Comparison of ENCODE assay signal across 17 cellular contexts in genomic region chr2:19033240-19033639, GRCh38.
"Had no signal": no experiment of that assay in that cellular context is flagged by ENCODE, and none has a peak within 500 bp of the region (broad histone marks: within the 10 kb centered on the region; RNA-seq: fewer than 3 reads in every experiment).

No MANE protein-coding gene starts in this region.

- H3K27me3 ChIP-seq: ascending aorta, neutrophil, upper lobe of left lung had no signal

- H3K36me3 ChIP-seq: ascending aorta, neutrophil, upper lobe of left lung, WERI-Rb-1 had no signal

- H3K4me1 ChIP-seq: parathyroid adenoma had no signal

- ATAC-seq: activated CD8-positive, alpha-beta memory T cell treated with anti-CD3 and anti-CD28 coated beads, Interleukin-2, amount 10 ng/mL, durations not matched to agents 7 days and 5 days; esophagus mucosa; naive thymus-derived CD8-positive, alpha-beta T cell; T-helper 17 cell had no signal

- H3K9me3 ChIP-seq: ascending aorta, neutrophil, upper lobe of left lung had no signal

- DNase-seq: activated CD4-positive, alpha-beta T cell treated with anti-CD3 and anti-CD28 coated beads, Interleukin-2, amount 50 U/mL, for 48 hours; activated CD8-positive, alpha-beta memory T cell treated with anti-CD3 and anti-CD28 coated beads, Interleukin-2, amount 10 ng/mL, durations not matched to agents 7 days and 5 days; activated naive CD4-positive, alpha-beta T cell treated with anti-CD3 and anti-CD28 coated beads, Interleukin-2, amount 10 ng/mL, durations not matched to agents 7 days and 5 days; activated T-cell treated with anti-CD3 and anti-CD28 coated beads, Interleukin-2, amount 50 U/mL, for 1 hour; kidney glomerular epithelial cell; naive thymus-derived CD8-positive, alpha-beta T cell; stimulated activated CD4-positive, alpha-beta T cell treated with anti-CD3 and anti-CD28 coated beads, Interleukin-15, amount 100 ng/mL, for 24 hours; stimulated activated CD4-positive, alpha-beta T cell treated with anti-CD3 and anti-CD28 coated beads, Interleukin-4, amount 100 ng/mL, for 24 hours; stimulated activated naive CD4-positive, alpha-beta T cell treated with Interleukin-2 at 50 U/mL for 16 hours; T-helper 17 cell; WERI-Rb-1 had no signal

- H3K4me3 ChIP-seq: ascending aorta, skin epidermis, upper lobe of left lung had no signal

- H3K27ac ChIP-seq: ascending aorta, neutrophil, parathyroid adenoma, skin epidermis, WERI-Rb-1 had no signal
